1 cellular context compared by ENCODE assay signal in genomic region chr1:17193222-17194132, GRCh38.
TF ChIP-seq lines count a peak whose summit lies in the region.

No MANE protein-coding gene starts in this region.

TF ChIP-seq in H1, 55 proteins besides CTCF, POLR2A, EP300 and RAD21:
- TF ChIP-seq SP2 (IDR thresholded peaks at IDR 0.05; ENCODE audit: low read length) (no peak), ASH2L (IDR thresholded peaks at IDR 0.05; ENCODE audit: low read length) (no peak), CBX5 (IDR thresholded peaks at IDR 0.05; ENCODE audit: low read depth, low read length) (no peak), BRCA1 (IDR thresholded peaks at IDR 0.05; ENCODE audit: low read depth, low read length) (no peak), MAFK (IDR thresholded peaks at IDR 0.05; ENCODE audit: low read depth, low read length) (no peak), GTF2F1 (IDR thresholded peaks at IDR 0.05; ENCODE audit: borderline replicate concordance, low read depth, low read length) (no peak), USF2 (IDR thresholded peaks at IDR 0.05; ENCODE audit: low read length) (no peak), SP4 (IDR thresholded peaks at IDR 0.05; ENCODE audit: low read length) (no peak), CHD2 (IDR thresholded peaks at IDR 0.05; ENCODE audit: low read length) (no peak), SP1 (IDR thresholded peaks at IDR 0.05; ENCODE audit: low read depth, low read length) (no peak), CHD1 (IDR thresholded peaks at IDR 0.05; ENCODE audit: low read depth, low read length) (no peak), JUN (IDR thresholded peaks at IDR 0.05; ENCODE audit: low read depth, low read length) (no peak), E2F6 (IDR thresholded peaks at IDR 0.05) (no peak), NRF1 (IDR thresholded peaks at IDR 0.05; ENCODE audit: low read depth, low read length) (no peak), ZNF274 (IDR thresholded peaks at IDR 0.05; ENCODE audit: borderline replicate concordance, extremely low read depth, low read length) (no peak), KDM5A (IDR thresholded peaks at IDR 0.05; ENCODE audit: low read length) (no peak), SRF (IDR thresholded peaks at IDR 0.05; ENCODE audit: low read depth, low read length) (no peak), CREB1 (IDR thresholded peaks at IDR 0.05) (no peak)
